ENCODE assay signal across 8 cellular contexts in the genomic region with DNA sequence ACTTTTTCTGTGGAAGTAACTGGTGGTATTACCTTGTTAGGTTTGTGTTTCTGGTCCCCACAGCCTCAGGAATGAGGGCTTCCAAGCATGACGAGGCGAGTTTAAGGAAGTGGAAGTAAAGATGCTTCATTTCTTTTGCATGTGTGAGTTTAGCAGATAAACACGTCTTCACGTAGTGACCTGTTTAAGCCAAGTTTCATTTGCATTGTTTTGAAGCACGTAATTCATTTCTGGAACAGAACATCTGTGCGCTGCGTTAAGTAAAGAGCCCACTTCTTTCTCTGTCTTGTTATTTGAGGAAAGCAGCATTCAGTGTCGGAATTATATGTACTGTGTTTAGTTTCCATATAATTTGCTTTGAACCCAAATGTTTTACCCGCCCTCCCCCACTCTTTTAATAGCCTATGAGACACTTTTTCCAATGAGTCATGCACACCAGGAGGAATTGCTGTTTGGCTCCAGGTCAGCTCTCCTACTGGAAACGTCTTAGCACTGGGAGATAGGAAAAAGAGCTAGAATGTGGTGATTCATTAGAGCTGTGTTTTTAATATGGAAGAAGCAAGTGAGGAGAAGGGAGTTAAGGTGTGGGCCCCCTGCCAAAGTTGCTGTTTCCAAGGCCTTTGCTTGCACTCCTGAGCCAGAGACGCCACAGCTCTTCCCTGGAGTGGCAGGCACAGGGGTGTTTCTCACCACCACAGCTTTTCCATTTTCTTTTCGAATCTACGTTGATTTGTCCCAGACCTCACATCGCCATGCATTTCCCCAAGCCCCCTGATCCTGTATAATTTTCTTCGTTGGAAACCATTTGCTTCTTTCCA. TPM values are rescaled to one million over a fixed set of nuclear protein-coding genes. Genes with fewer than 3 reads are reported as not detected.
DNase-seq lines count a peak whose midpoint lies in the region; ATAC-seq and TF ChIP-seq lines count a peak whose summit lies in the region.

No MANE protein-coding gene starts in this region.

- TF ChIP-seq CTCF in HFFc6 (IDR thresholded peaks at IDR 0.05) (no peak), H9 (conservative IDR thresholded peaks at IDR 0.05) (no peak)

- ATAC-seq in sciatic nerve (peak; percentile 94), left lobe of liver (no peak), HG03460 (IDR thresholded peaks at IDR 0.05; ENCODE audit: unreplicated experiment) (no peak)

- no peak overlapping the region for H3K4me3 ChIP-seq in BLaER1 treated with 17β-estradiol and CSF1 and Interleukin-3, amounts not matched to agents 10 nM and 100 nM
- H3K4me3 ChIP-seq in SJSA1 = peak overlapping the region; percentile 20

- H3K36me3 Mint-ChIP-seq in HFFc6 (ENCODE audit: low read depth) = peaks cover 7% of the 10 kb centered on the region
- H3K36me3 Mint-ChIP-seq in H9 (ENCODE audit: insufficient read depth in 1 of 3, low read depth in 3 of 3) = peaks cover 0 to 8% (median 0%) of the 10 kb centered on the region in 3 experiments; a peak in 1 of 7 replicates

- no peak overlapping the region for H3K4ac ChIP-seq in H9 (ENCODE audit: low read depth, low read length)

- H3K27me3 Mint-ChIP-seq in HFFc6 (ENCODE audit: insufficient read depth) (peaks cover 10% of the 10 kb centered on the region), H9 (ENCODE audit: low read depth) (peaks cover 1% of the 10 kb centered on the region; the same call in 1 of the 2 replicates)

- H4K8ac ChIP-seq in H9 (replicated peaks; ENCODE audit: insufficient read length, low read depth, low read length) = no peak overlapping the region

- H3K18ac ChIP-seq in H9 (ENCODE audit: insufficient read length, low read depth, low read length) = no peak overlapping the region

- H3K4me1 ChIP-seq in BLaER1 treated with 17β-estradiol and CSF1 and Interleukin-3, amounts not matched to agents 10 nM and 100 nM = peaks cover 0 to 13% (median 9%) of the 10 kb centered on the region in 10 experiments; a peak in 12 of 20 replicates
- H3K4me1 ChIP-seq in SJSA1 (replicated peaks) = peaks cover 18% of the 10 kb centered on the region
- no peaks in the 10 kb centered on the region; the same call in 1 of the 2 replicates for H3K4me1 ChIP-seq in H9 (ENCODE audit: insufficient read depth, low read length)

- H2BK15ac ChIP-seq in H9 (ENCODE audit: low read depth, low read length) = no peak overlapping the region

- H3K27ac Mint-ChIP-seq in HFFc6 = peak overlapping the region; percentile 96
- peak overlapping the region in 1 of 3 experiments; percentile 9; a peak in 1 of 7 replicates for H3K27ac Mint-ChIP-seq in H9

- H3T11ph ChIP-seq in H9 (ENCODE audit: low read length) = no peak overlapping the region

- no peaks in the 10 kb centered on the region for H3K27me3 ChIP-seq in BLaER1 treated with 17β-estradiol and CSF1 and Interleukin-3, amounts not matched to agents 10 nM and 100 nM
- no peaks in the 10 kb centered on the region for H3K27me3 ChIP-seq in SJSA1 (replicated peaks)
- H3K27me3 ChIP-seq in H9 (ENCODE audit: insufficient read depth, low read length) = no peaks in the 10 kb centered on the region

- no peak overlapping the region for H3K23ac ChIP-seq in H9 (ENCODE audit: insufficient read length, low read depth, low read length)

- H3K79me2 ChIP-seq in H9 (ENCODE audit: insufficient read depth, low read length) = no peaks in the 10 kb centered on the region

- H3K14ac ChIP-seq in H9 (ENCODE audit: insufficient read depth, low read length) = no peak overlapping the region

- DNase-seq in HFFc6 (peak; percentile 96), SJSA1 (ENCODE audit: low read depth in 1 of 2, low spot score in 2 of 2) (peak; percentile 78 to 84), glomerular visceral epithelial cell (ENCODE audit: extremely low spot score) (peak; percentile 95), sciatic nerve (ENCODE audit: low spot score) (peak; percentile 82), left lobe of liver (ENCODE audit: low spot score) (no peak), H9 (no peak)

- no peaks in the 10 kb centered on the region for H3K79me1 ChIP-seq in H9 (ENCODE audit: insufficient read depth, low read depth, low read length, poor library complexity, severe bottlenecking)

- H3K9me3 ChIP-seq in BLaER1 treated with 17β-estradiol and CSF1 and Interleukin-3, amounts not matched to agents 10 nM and 100 nM (replicated peaks in 1 of 11) = peaks cover 0 to 12% (median 7%) of the 10 kb centered on the region in 11 experiments; a peak in 5 of 22 replicates
- H3K9me3 ChIP-seq in SJSA1 (replicated peaks) (no peaks in the 10 kb centered on the region; the same call in 1 of the 2 replicates), H9 (ENCODE audit: control insufficient read depth, low read depth, low read length) (no peaks in the 10 kb centered on the region)

- H4K91ac ChIP-seq in H9 (ENCODE audit: insufficient read length, low read depth, low read length) = no peak overlapping the region

- no peak overlapping the region for H2AK5ac ChIP-seq in H9 (ENCODE audit: insufficient read length, low read length)

- peak overlapping the region in 9 of 11 experiments; percentile 6 to 37 (median 27); a peak in 13 of 22 replicates for H3K4me2 ChIP-seq in BLaER1 treated with 17β-estradiol and CSF1 and Interleukin-3, amounts not matched to agents 10 nM and 100 nM
- no peak overlapping the region for H3K4me2 ChIP-seq in H9 (ENCODE audit: insufficient read depth, insufficient read length, low read length)

- H3K4me3 Mint-ChIP-seq in HFFc6 (peak overlapping the region; percentile 85), H9 (no peak overlapping the region)

- H3K56ac ChIP-seq in H9 (ENCODE audit: insufficient read length, low read depth, low read length) = no peak overlapping the region

- no peak overlapping the region for H3K27ac ChIP-seq in BLaER1 treated with 17β-estradiol and CSF1 and Interleukin-3, amounts not matched to agents 10 nM and 100 nM
- H3K27ac ChIP-seq in SJSA1 = peak overlapping the region; percentile 77
- no peak overlapping the region for H3K27ac ChIP-seq in H9 (ENCODE audit: insufficient read length, low read depth, low read length)

- H4K5ac ChIP-seq in H9 (ENCODE audit: insufficient read length, low read depth, low read length) = no peak overlapping the region

- no peak overlapping the region for H2BK12ac ChIP-seq in H9 (ENCODE audit: insufficient read length, low read depth, low read length)

- H3K9me3 Mint-ChIP-seq in HFFc6 (peaks cover 9% of the 10 kb centered on the region; the same call in 1 of the 2 replicates), H9 (peaks cover 6 to 8% of the 10 kb centered on the region in 2 experiments)

- H2BK120ac ChIP-seq in H9 (ENCODE audit: low read depth, low read length, poor library complexity, severe bottlenecking) = no peak overlapping the region

- H3K9ac ChIP-seq in BLaER1 treated with 17β-estradiol and CSF1 and Interleukin-3, amounts not matched to agents 10 nM and 100 nM = no peak overlapping the region
- H3K9ac ChIP-seq in H9 (ENCODE audit: extremely low read depth, insufficient read length, low read length) = no peak overlapping the region

- no peak overlapping the region for H2BK20ac ChIP-seq in H9 (ENCODE audit: low read depth, low read length, poor library complexity, severe bottlenecking)

- H3K4me1 Mint-ChIP-seq in HFFc6 (ENCODE audit: low read depth) (peaks cover 20% of the 10 kb centered on the region), H9 (peaks cover 18 to 20% of the 10 kb centered on the region in 2 experiments)

- H4K20me1 ChIP-seq in BLaER1 treated with 17β-estradiol and CSF1 and Interleukin-3, amounts not matched to agents 10 nM and 100 nM = no peaks in the 10 kb centered on the region
- H4K20me1 ChIP-seq in H9 (ENCODE audit: control insufficient read depth, insufficient read depth, insufficient read length) = no peaks in the 10 kb centered on the region

- no peaks in the 10 kb centered on the region for H3K23me2 ChIP-seq in H9 (ENCODE audit: insufficient read length, low read depth, low read length, poor library complexity, severe bottlenecking)

- no CpG with 5 or more reads among the region's 15 CpGs for WGBS in H9 (ENCODE audit: extremely low coverage, insufficient read length, low lambda C conversion rate)

- no peak overlapping the region for H2AFZ ChIP-seq in H9 (ENCODE audit: low read length)

- intact Hi-C loops in sciatic nerve (cut with DNase I) = no loop called here

- no peaks in the 10 kb centered on the region for H3K36me3 ChIP-seq in BLaER1 treated with 17β-estradiol and CSF1 and Interleukin-3, amounts not matched to agents 10 nM and 100 nM
- H3K36me3 ChIP-seq in SJSA1 = no peaks in the 10 kb centered on the region

- H2BK5ac ChIP-seq in H9 (ENCODE audit: insufficient read length, low read length) = no peak overlapping the region

RNA-seq across cellular contexts. Expression of a gene that starts 36.8 kb away (rescaled TPM):
- not detected for total RNA-seq in HFFc6 (2021; fragmentation: NEBNext Ultra II Directional; extraction: Animal tissue kit (Norgen Biotek cat#: 25700))
- total RNA-seq in SJSA1 (2014; rRNA removed; shearing (Covaris generic)) = not detected in 2 replicates
- 0.89 TPM for total RNA-seq in sciatic nerve
- total RNA-seq in left lobe of liver = 1.5 TPM
- total RNA-seq in H9 (2021) = not detected in 2 replicates

Comparison
In these comparisons a context has a peak if more than half of its experiments do, and no peak if none do; other contexts are left out.
1. DNase-seq: peak in HFFc6 (single experiment), SJSA1 (2 of 2), glomerular visceral epithelial cell (single experiment) and sciatic nerve (single experiment); none in left lobe of liver (single experiment) and H9 (single experiment).